Comparison of ENCODE assay signal across 1 cellular context in genomic region chr2:89837962-89838625, GRCh38.
TF ChIP-seq lines count a peak whose summit lies in the region.

No MANE protein-coding gene starts in this region.

TF ChIP-seq in SK-N-SH, 30 proteins besides CTCF, POLR2A, EP300 and RAD21 (continued from another document):
- TF ChIP-seq REST (IDR thresholded peaks at IDR 0.05; ENCODE audit: low read depth, low read length) (no peak), USF2 (IDR thresholded peaks at IDR 0.05; ENCODE audit: borderline replicate concordance, low read depth, low read length) (no peak), GATA2 (CRISPR knock-in tag; IDR thresholded peaks at IDR 0.05) (no peak), ELF1 (IDR thresholded peaks at IDR 0.05) (no peak), MAX (IDR thresholded peaks at IDR 0.05; ENCODE audit: low read depth) (no peak), PBX3 (IDR thresholded peaks at IDR 0.05) (no peak), TEAD4 (IDR thresholded peaks at IDR 0.05; ENCODE audit: borderline replicate concordance, insufficient read depth) (no peak), FOXJ3 (CRISPR knock-in tag; IDR thresholded peaks at IDR 0.05) (no peak), NRF1 (IDR thresholded peaks at IDR 0.05; ENCODE audit: low read depth, low read length) (no peak), IRF3 (IDR thresholded peaks at IDR 0.05; ENCODE audit: low read depth, low read length) (no peak), JUND (IDR thresholded peaks at IDR 0.05) (no peak), MXI1 (IDR thresholded peaks at IDR 0.05; ENCODE audit: low read depth, low read length) (no peak), GABPA (IDR thresholded peaks at IDR 0.05; ENCODE audit: low read depth) (no peak), SMC3 (IDR thresholded peaks at IDR 0.05; ENCODE audit: low read depth, low read length) (no peak), EZH2phosphoT487 (IDR thresholded peaks at IDR 0.05; ENCODE audit: borderline replicate concordance, low read depth) (no peak), MEF2A (IDR thresholded peaks at IDR 0.05; ENCODE audit: borderline replicate concordance, low read depth) (no peak), RFX5 (IDR thresholded peaks at IDR 0.05; ENCODE audit: low read length) (no peak)
TF ChIP-seq in SK-N-SH: peak in this region for 0.
